Comparison of ENCODE assay signal across 8 cellular contexts in the genomic region with DNA sequence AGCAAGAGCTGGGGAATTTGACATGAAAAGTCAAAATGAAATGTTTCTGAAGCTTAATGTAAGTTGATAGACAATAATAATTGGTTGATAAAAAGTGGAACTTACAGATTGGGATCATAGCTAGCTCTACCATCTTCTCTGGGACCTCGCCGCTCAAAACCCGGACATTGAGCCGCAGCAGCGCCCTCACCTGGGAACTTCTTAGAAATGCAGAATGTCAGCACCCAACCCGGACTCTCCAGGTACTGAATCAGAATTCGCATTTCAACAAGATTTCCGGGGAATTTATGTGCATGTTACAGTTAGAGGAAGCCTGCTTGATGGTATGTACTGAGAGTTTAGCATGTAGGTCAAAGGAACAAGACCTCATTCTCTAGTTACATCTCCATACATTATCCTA. TPM values are rescaled to one million over a fixed set of nuclear protein-coding genes. Genes with fewer than 3 reads are reported as not detected.
DNase-seq lines count a peak whose midpoint lies in the region; ATAC-seq, FAIRE-seq and TF ChIP-seq lines count a peak whose summit lies in the region.

No MANE protein-coding gene starts in this region.

- DNase-seq in AG04449 (ENCODE audit: low read depth, low spot score) (no peak), Peyer's patch (peak in 1 of 3 donors; percentile 59), dermis blood vessel endothelial cell (peak; percentile 78), small intestine (peak; percentile 43), cortex of kidney (lab: John Stamatoyannopoulos, UW) (no peak)

- no peaks in the 10 kb centered on the region for H3K36me3 ChIP-seq in Peyer's patch
- no peaks in the 10 kb centered on the region for H3K36me3 ChIP-seq in small intestine (ENCODE audit: control insufficient read depth in 2 of 2, insufficient read depth in 2 of 2, low read length in 2 of 2)

- ATAC-seq in GM18861 (IDR thresholded peaks at IDR 0.05; ENCODE audit: unreplicated experiment) = peak; percentile 62
- ATAC-seq in HG03571 (IDR thresholded peaks at IDR 0.05; ENCODE audit: unreplicated experiment) = no peak
- no peak for ATAC-seq in HG03469 (IDR thresholded peaks at IDR 0.05; ENCODE audit: unreplicated experiment)

- CTCF ChIA-PET in AG04449 (lab: Yijun Ruan, JAX) = interaction anchor here (0.7 to 4.3 kb wide), 10 partner anchors 9 to 224 kb away, joined by 3 to 20 read pairs (median 4); no protein-coding TSS in a partner anchor

- H3K4me1 ChIP-seq in Peyer's patch (no peaks in the 10 kb centered on the region), small intestine (ENCODE audit: control insufficient read depth in 2 of 2, insufficient read depth in 1 of 2, low read depth in 1 of 2, low read length in 1 of 2) (no peaks in the 10 kb centered on the region)

- H3K9me3 ChIP-seq in Peyer's patch = no peaks in the 10 kb centered on the region
- no peaks in the 10 kb centered on the region for H3K9me3 ChIP-seq in small intestine (ENCODE audit: control insufficient read depth, low read depth)

- POLR2A ChIA-PET in AG04449 (lab: Yijun Ruan, JAX) = no interaction called here

- H3K4me3 ChIP-seq in AG04449 (ENCODE audit: low read depth, low read length) (no peak overlapping the region), Peyer's patch (no peak overlapping the region), small intestine (ENCODE audit: low read depth in 1 of 2, low read length in 2 of 2) (no peak overlapping the region)

- TF ChIP-seq CTCF in AG04449 (IDR thresholded peaks at IDR 0.05; ENCODE audit: insufficient read depth, low read length, missing control alignments) (peak; percentile 44), Peyer's patch (IDR thresholded peaks at IDR 0.05) (peak in 4 of 6 experiments; percentile 36 to 58 (median 53))

- no peak for FAIRE-seq in small intestine (lab: Jason Lieb, UNC)

- WGBS in small intestine, 3 donors = 27 to 43% (median 28%) methylated on average over 8 of the region's 8 CpGs

- TF ChIP-seq POLR2A in Peyer's patch (IDR thresholded peaks at IDR 0.05) = no peak

- no peaks in the 10 kb centered on the region for H3K27me3 ChIP-seq in Peyer's patch
- H3K27me3 ChIP-seq in small intestine (ENCODE audit: control insufficient read depth in 2 of 2, insufficient read depth in 2 of 2, low read length in 2 of 2) = peaks cover 2% of the 10 kb centered on the region in 2 donors

- no peak overlapping the region for H3K27ac ChIP-seq in Peyer's patch
- no peak overlapping the region for H3K27ac ChIP-seq in small intestine (ENCODE audit: low read depth in 1 of 2, low read length in 1 of 2)

RNA-seq across cellular contexts. Expression of a gene that starts 36.7 kb away (rescaled TPM):
- total RNA-seq in Peyer's patch (100 to 1,000 TPM in 3 of 4 donors, 10 to 100 TPM in 1; 91.6 to 145 (median 121) TPM), dermis blood vessel endothelial cell (141 and 159 TPM in 2 replicates)
- 10 to 100 TPM; 25.7 to 41.4 (median 32.2) TPM for polyA plus RNA-seq in small intestine

Comparison
In these comparisons a context has a peak if more than half of its experiments do, and no peak if none do; other contexts are left out.
1. DNase-seq: peak in dermis blood vessel endothelial cell (single experiment) and small intestine (single experiment); none in AG04449 (single experiment) and cortex of kidney (single experiment).